8 cellular contexts compared by ENCODE assay signal in genomic region chr1:41917051-41917530, GRCh38. TPM values are rescaled to one million over a fixed set of nuclear protein-coding genes. Genes with fewer than 3 reads are reported as not detected.
A peak's percentile ranks its signal among the peaks of the same experiment; 100 is the strongest.
DNase-seq lines count a peak whose midpoint lies in the region; ATAC-seq and TF ChIP-seq lines count a peak whose summit lies in the region.

No MANE protein-coding gene starts in this region.

- DNase-seq in activated T-cell treated with anti-CD3 and anti-CD28 coated beads, Interleukin-2, amount 50 U/mL, for 24 hours, result no peak
- DNase-seq in activated T-cell treated with anti-CD3 and anti-CD28 coated beads for 4 hours, result no peak
- DNase-seq in activated T-helper 2 cell treated with anti-CD3 and anti-CD28 coated beads, Interferon-gamma antibody, Interleukin-2, Interleukin-4, amounts not matched to agents 10 μg/mL and 5 μg/mL and 100 μg/mL, durations not matched to agents 14 hours and 24 hours and 36 hours (ENCODE audit: low spot score), result no peak
- no peak for DNase-seq in immature natural killer cell
- DNase-seq in stomach, result no peak
- no peak for DNase-seq in NCI-H2029 treated with DMSO at 0.1 percent for 48 hours (lab: John Stamatoyannopoulos, UW)

- H3K27me3 Mint-ChIP-seq in activated T-cell treated with anti-CD3 and anti-CD28 coated beads, Interleukin-2, amount 50 U/mL, for 24 hours, result no peaks in the 10 kb centered on the region
- H3K27me3 Mint-ChIP-seq in activated T-helper 2 cell treated with anti-CD3 and anti-CD28 coated beads, Interferon-gamma antibody, Interleukin-2, Interleukin-4, amounts not matched to agents 10 μg/mL and 5 μg/mL and 100 μg/mL, durations not matched to agents 14 hours and 24 hours and 36 hours (ENCODE audit: low read depth), result peaks cover 20% of the 10 kb centered on the region
- peaks cover 7 to 10% (median 10%) of the 10 kb centered on the region in 3 donors for H3K27me3 Mint-ChIP-seq in immature natural killer cell (ENCODE audit: low read depth in 3 of 3)

- no peak overlapping the region for H3K27ac ChIP-seq in stomach

- peaks cover 0 to 6% (median 0%) of the 10 kb centered on the region in 3 donors for H3K27me3 ChIP-seq in stomach

- peak overlapping the region; percentile 40 for H3K27ac Mint-ChIP-seq in activated T-cell treated with anti-CD3 and anti-CD28 coated beads, Interleukin-2, amount 50 U/mL, for 24 hours
- no peak overlapping the region for H3K27ac Mint-ChIP-seq in activated T-helper 2 cell treated with anti-CD3 and anti-CD28 coated beads, Interferon-gamma antibody, Interleukin-2, Interleukin-4, amounts not matched to agents 10 μg/mL and 5 μg/mL and 100 μg/mL, durations not matched to agents 14 hours and 24 hours and 36 hours
- peak overlapping the region; percentile 91 to 100 (median 97) for H3K27ac Mint-ChIP-seq in immature natural killer cell

- no peaks in the 10 kb centered on the region for H3K36me3 ChIP-seq in stomach

- H3K36me3 Mint-ChIP-seq in activated T-cell treated with anti-CD3 and anti-CD28 coated beads, Interleukin-2, amount 50 U/mL, for 24 hours (ENCODE audit: low read depth), result no peaks in the 10 kb centered on the region
- H3K36me3 Mint-ChIP-seq in activated T-helper 2 cell treated with anti-CD3 and anti-CD28 coated beads, Interferon-gamma antibody, Interleukin-2, Interleukin-4, amounts not matched to agents 10 μg/mL and 5 μg/mL and 100 μg/mL, durations not matched to agents 14 hours and 24 hours and 36 hours (ENCODE audit: low read depth), result peaks cover 3% of the 10 kb centered on the region
- H3K36me3 Mint-ChIP-seq in immature natural killer cell, result peaks cover 0 to 4% (median 0%) of the 10 kb centered on the region in 3 donors

- TF ChIP-seq CTCF in stomach (IDR thresholded peaks at IDR 0.05), result no peak

- 57 to 65% (median 60%) methylated on average over 8 of the region's 8 CpGs for WGBS in stomach, 5 donors

- H3K4me3 ChIP-seq in stomach, result peak overlapping the region; percentile 56 to 73 (median 64)

- intact Hi-C loops in activated T-helper 2 cell treated with anti-CD3 and anti-CD28 coated beads, Interferon-gamma antibody, Interleukin-2, Interleukin-4, amounts not matched to agents 10 μg/mL and 5 μg/mL and 100 μg/mL, durations not matched to agents 14 hours and 24 hours and 36 hours (cut with micrococcal nuclease), result loop anchor here (2.0 to 10.0 kb wide), 2 partner anchors 18 to 102 kb away; no protein-coding TSS in a partner anchor
- intact Hi-C loops in stomach (cut with DNase I; ENCODE audit: low total_unique reads), result no loop called here

- no peaks in the 10 kb centered on the region for H3K9me3 ChIP-seq in stomach

- peaks cover 8 to 47% (median 37%) of the 10 kb centered on the region in 4 donors for H3K4me1 ChIP-seq in stomach

- H3K4me3 Mint-ChIP-seq in activated T-cell treated with anti-CD3 and anti-CD28 coated beads, Interleukin-2, amount 50 U/mL, for 24 hours, result peak overlapping the region; percentile 75
- peak overlapping the region; percentile 73 for H3K4me3 Mint-ChIP-seq in activated T-helper 2 cell treated with anti-CD3 and anti-CD28 coated beads, Interferon-gamma antibody, Interleukin-2, Interleukin-4, amounts not matched to agents 10 μg/mL and 5 μg/mL and 100 μg/mL, durations not matched to agents 14 hours and 24 hours and 36 hours (ENCODE audit: low read depth)
- H3K4me3 Mint-ChIP-seq in immature natural killer cell, result peak overlapping the region; percentile 87 to 99 (median 91)

- peaks cover 3% of the 10 kb centered on the region for H3K9me3 Mint-ChIP-seq in activated T-cell treated with anti-CD3 and anti-CD28 coated beads, Interleukin-2, amount 50 U/mL, for 24 hours
- peaks cover 7% of the 10 kb centered on the region for H3K9me3 Mint-ChIP-seq in activated T-helper 2 cell treated with anti-CD3 and anti-CD28 coated beads, Interferon-gamma antibody, Interleukin-2, Interleukin-4, amounts not matched to agents 10 μg/mL and 5 μg/mL and 100 μg/mL, durations not matched to agents 14 hours and 24 hours and 36 hours
- H3K9me3 Mint-ChIP-seq in immature natural killer cell, result no peaks in the 10 kb centered on the region

- TF ChIP-seq POLR2A in stomach (IDR thresholded peaks at IDR 0.05), result no peak

- no peak for ATAC-seq in GM18868 (IDR thresholded peaks at IDR 0.05; ENCODE audit: unreplicated experiment)
- ATAC-seq in HG03097 (IDR thresholded peaks at IDR 0.05; ENCODE audit: low FRiP score, unreplicated experiment), result no peak

- no peak for TF ChIP-seq EP300 in stomach (IDR thresholded peaks at IDR 0.05)

- peaks cover 83% of the 10 kb centered on the region for H3K4me1 Mint-ChIP-seq in activated T-cell treated with anti-CD3 and anti-CD28 coated beads, Interleukin-2, amount 50 U/mL, for 24 hours (ENCODE audit: low read depth)
- H3K4me1 Mint-ChIP-seq in activated T-helper 2 cell treated with anti-CD3 and anti-CD28 coated beads, Interferon-gamma antibody, Interleukin-2, Interleukin-4, amounts not matched to agents 10 μg/mL and 5 μg/mL and 100 μg/mL, durations not matched to agents 14 hours and 24 hours and 36 hours (ENCODE audit: low read depth), result peaks cover 77% of the 10 kb centered on the region
- peaks cover 88 to 98% of the 10 kb centered on the region in 2 donors for H3K4me1 Mint-ChIP-seq in immature natural killer cell

RNA-seq across cellular contexts. Expression of gene HIVEP3, which starts 1.6 kb away (rescaled TPM):
- 33.7 and 34.2 TPM in 2 replicates for total RNA-seq in activated T-helper 2 cell treated with anti-CD3 and anti-CD28 coated beads, Interferon-gamma antibody, Interleukin-2, Interleukin-4, amounts not matched to agents 10 μg/mL and 5 μg/mL and 100 μg/mL, durations not matched to agents 14 hours and 24 hours and 36 hours
- polyA plus RNA-seq in immature natural killer cell (10 to 100 TPM in 2 of 3 donors, 1 to 10 TPM in 1; 9.8 to 24.1 (median 15.5) TPM), stomach (1 to 10 TPM; 2.9 to 4.6 (median 3.1) TPM)
- total RNA-seq in stomach, result 10 to 100 TPM in 1 of 5 donors, 1 to 10 TPM in 4; 1.8 to 65.3 (median 4.9) TPM
